34 cellular contexts compared by ENCODE assay signal in genomic region chr12:53776872-53777271, GRCh38. TPM values are rescaled to one million over a fixed set of nuclear protein-coding genes. Genes with fewer than 3 reads are reported as not detected.
"Had no signal": no experiment of that assay in that cellular context is flagged by ENCODE, and none has a peak within 500 bp of the region (broad histone marks: within the 10 kb centered on the region; RNA-seq: fewer than 3 reads in every experiment).

No MANE protein-coding gene starts in this region.

- H3K27ac ChIP-seq: foreskin keratinocyte had no signal

- H3K27ac Mint-ChIP-seq: activated CD4-positive, alpha-beta memory T cell treated with anti-CD3 and anti-CD28 coated beads, Interleukin-2, amount 10 ng/mL, durations not matched to agents 7 days and 5 days; activated CD4-positive, alpha-beta T cell treated with anti-CD3 and anti-CD28 coated beads, Interleukin-2, amount 10 ng/mL, durations not matched to agents 7 days and 5 days; activated naive CD4-positive, alpha-beta T cell treated with anti-CD3 and anti-CD28 coated beads for 36 hours; activated naive CD4-positive, alpha-beta T cell treated with anti-CD3 and anti-CD28 coated beads, Interleukin-2, amount 50 U/mL, for 24 hours; activated naive CD8-positive, alpha-beta T cell treated with anti-CD3 and anti-CD28 coated beads for 36 hours; activated naive CD8-positive, alpha-beta T cell treated with anti-CD3 and anti-CD28 coated beads, Interleukin-2, amount 50 U/mL, for 24 hours; activated T-cell treated with anti-CD3 and anti-CD28 coated beads, Interleukin-2, amount 50 U/mL, for 24 hours; activated T-cell treated with anti-CD3 and anti-CD28 coated beads, Interleukin-2, amount 50 U/mL, for 72 hours; activated T-helper 17 cell treated with anti-CD3 and anti-CD28 coated beads, Interleukin-2, amount 50 U/mL, for 72 hours; brain; effector memory CD8-positive, alpha-beta T cell; WTC11 had no signal

- H3K9me3 Mint-ChIP-seq: activated CD4-positive, alpha-beta memory T cell treated with anti-CD3 and anti-CD28 coated beads, Interleukin-2, amount 10 ng/mL, durations not matched to agents 7 days and 5 days; activated CD4-positive, alpha-beta T cell treated with anti-CD3 and anti-CD28 coated beads, Interleukin-2, amount 10 ng/mL, durations not matched to agents 7 days and 5 days; activated naive CD4-positive, alpha-beta T cell treated with anti-CD3 and anti-CD28 coated beads for 36 hours; activated naive CD4-positive, alpha-beta T cell treated with anti-CD3 and anti-CD28 coated beads, Interleukin-2, amount 50 U/mL, for 24 hours; activated naive CD8-positive, alpha-beta T cell treated with anti-CD3 and anti-CD28 coated beads for 36 hours; activated naive CD8-positive, alpha-beta T cell treated with anti-CD3 and anti-CD28 coated beads, Interleukin-2, amount 50 U/mL, for 24 hours; activated T-cell treated with anti-CD3 and anti-CD28 coated beads, Interleukin-2, amount 50 U/mL, for 24 hours; activated T-cell treated with anti-CD3 and anti-CD28 coated beads, Interleukin-2, amount 50 U/mL, for 72 hours; activated T-helper 17 cell treated with anti-CD3 and anti-CD28 coated beads, Interleukin-2, amount 50 U/mL, for 72 hours; brain; central memory CD8-positive, alpha-beta T cell; effector memory CD8-positive, alpha-beta T cell; WTC11 had no signal

- H3K9me3 ChIP-seq: ascending aorta, esophagus muscularis mucosa, gastrocnemius medialis, heart left ventricle had no signal

- ATAC-seq: activated naive CD8-positive, alpha-beta T cell treated with anti-CD3 and anti-CD28 coated beads, Interleukin-2, amount 50 U/mL, for 24 hours; activated T-cell treated with anti-CD3 and anti-CD28 coated beads, Interleukin-2, amount 50 U/mL, for 72 hours; activated T-helper 17 cell treated with anti-CD3 and anti-CD28 coated beads, Interleukin-2, amount 50 U/mL, for 72 hours; effector memory CD8-positive, alpha-beta T cell; foreskin keratinocyte; gastrocnemius medialis; WTC11 had no signal

- H3K36me3 ChIP-seq: ascending aorta, esophagus muscularis mucosa, gastrocnemius medialis, heart left ventricle had no signal

- H3K27me3 ChIP-seq: ascending aorta, foreskin keratinocyte had no signal

- H3K36me3 Mint-ChIP-seq: activated naive CD4-positive, alpha-beta T cell treated with anti-CD3 and anti-CD28 coated beads, Interleukin-2, amount 50 U/mL, for 24 hours; activated naive CD8-positive, alpha-beta T cell treated with anti-CD3 and anti-CD28 coated beads for 36 hours; brain; WTC11 had no signal

- H3K4me3 ChIP-seq: ascending aorta, esophagus muscularis mucosa, gastrocnemius medialis, heart left ventricle had no signal

- DNase-seq: activated CD4-positive, alpha-beta memory T cell treated with anti-CD3 and anti-CD28 coated beads, Interleukin-2, amount 10 ng/mL, durations not matched to agents 7 days and 5 days; activated CD4-positive, alpha-beta T cell treated with anti-CD3 and anti-CD28 coated beads for 1 hour; activated CD4-positive, alpha-beta T cell treated with anti-CD3 and anti-CD28 coated beads for 4 hours; activated CD4-positive, alpha-beta T cell treated with anti-CD3 and anti-CD28 coated beads, Interleukin-2, amount 10 ng/mL, durations not matched to agents 7 days and 5 days; activated CD4-positive, alpha-beta T cell treated with anti-CD3 and anti-CD28 coated beads, Interleukin-2, amount 50 U/mL, for 4 hours; activated CD8-positive, alpha-beta memory T cell treated with anti-CD3 and anti-CD28 coated beads, Interleukin-2, amount 50 U/mL, for 48 hours; activated effector memory CD4-positive, alpha-beta T cell treated with Interleukin-2 at 50 U/mL for 16 hours; activated gamma-delta T cell treated with Interleukin-2 at 50 U/mL for 16 hours; activated naive CD4-positive, alpha-beta T cell treated with anti-CD3 and anti-CD28 coated beads for 36 hours; activated naive CD8-positive, alpha-beta T cell treated with anti-CD3 and anti-CD28 coated beads for 36 hours; activated naive CD8-positive, alpha-beta T cell treated with anti-CD3 and anti-CD28 coated beads, Interleukin-2, amount 50 U/mL, for 24 hours; activated T-cell treated with anti-CD3 and anti-CD28 coated beads for 4 hours; activated T-cell treated with anti-CD3 and anti-CD28 coated beads, Interleukin-2, amount 50 U/mL, for 24 hours; activated T-cell treated with anti-CD3 and anti-CD28 coated beads, Interleukin-2, amount 50 U/mL, for 72 hours; cortex of kidney; dermis blood vessel endothelial cell; effector CD4-positive, alpha-beta T cell; effector memory CD8-positive, alpha-beta T cell; erythroblast; foreskin keratinocyte; gastrocnemius medialis; glutamatergic neuron; heart left ventricle; T-helper 2 cell had no signal

- H3K4me1 Mint-ChIP-seq: activated CD4-positive, alpha-beta memory T cell treated with anti-CD3 and anti-CD28 coated beads, Interleukin-2, amount 10 ng/mL, durations not matched to agents 7 days and 5 days; activated CD4-positive, alpha-beta T cell treated with anti-CD3 and anti-CD28 coated beads, Interleukin-2, amount 10 ng/mL, durations not matched to agents 7 days and 5 days; activated naive CD4-positive, alpha-beta T cell treated with anti-CD3 and anti-CD28 coated beads, Interleukin-2, amount 50 U/mL, for 24 hours; activated naive CD8-positive, alpha-beta T cell treated with anti-CD3 and anti-CD28 coated beads for 36 hours; activated naive CD8-positive, alpha-beta T cell treated with anti-CD3 and anti-CD28 coated beads, Interleukin-2, amount 50 U/mL, for 24 hours; activated T-helper 17 cell treated with anti-CD3 and anti-CD28 coated beads, Interleukin-2, amount 50 U/mL, for 72 hours; central memory CD8-positive, alpha-beta T cell had no signal

- H3K4me3 Mint-ChIP-seq: activated CD4-positive, alpha-beta memory T cell treated with anti-CD3 and anti-CD28 coated beads, Interleukin-2, amount 10 ng/mL, durations not matched to agents 7 days and 5 days; activated CD4-positive, alpha-beta T cell treated with anti-CD3 and anti-CD28 coated beads, Interleukin-2, amount 10 ng/mL, durations not matched to agents 7 days and 5 days; activated naive CD4-positive, alpha-beta T cell treated with anti-CD3 and anti-CD28 coated beads for 36 hours; activated naive CD4-positive, alpha-beta T cell treated with anti-CD3 and anti-CD28 coated beads, Interleukin-2, amount 50 U/mL, for 24 hours; activated naive CD8-positive, alpha-beta T cell treated with anti-CD3 and anti-CD28 coated beads for 36 hours; activated naive CD8-positive, alpha-beta T cell treated with anti-CD3 and anti-CD28 coated beads, Interleukin-2, amount 50 U/mL, for 24 hours; activated T-cell treated with anti-CD3 and anti-CD28 coated beads, Interleukin-2, amount 50 U/mL, for 24 hours; activated T-cell treated with anti-CD3 and anti-CD28 coated beads, Interleukin-2, amount 50 U/mL, for 72 hours; activated T-helper 17 cell treated with anti-CD3 and anti-CD28 coated beads, Interleukin-2, amount 50 U/mL, for 72 hours; brain; central memory CD8-positive, alpha-beta T cell; effector memory CD8-positive, alpha-beta T cell; WTC11 had no signal

- H3K4me1 ChIP-seq: ascending aorta, foreskin keratinocyte had no signal

RNA-seq across cellular contexts. Expression of gene CISTR, which starts 25.1 kb away (rescaled TPM):
- total RNA-seq: activated CD4-positive, alpha-beta memory T cell treated with anti-CD3 and anti-CD28 coated beads, Interleukin-2, amount 10 ng/mL, durations not matched to agents 7 days and 5 days; activated CD4-positive, alpha-beta T cell treated with anti-CD3 and anti-CD28 coated beads, Interleukin-2, amount 10 ng/mL, durations not matched to agents 7 days and 5 days; activated naive CD4-positive, alpha-beta T cell treated with anti-CD3 and anti-CD28 coated beads for 36 hours; activated naive CD8-positive, alpha-beta T cell treated with anti-CD3 and anti-CD28 coated beads for 36 hours; activated T-cell treated with anti-CD3 and anti-CD28 coated beads, Interleukin-2, amount 50 U/mL, for 72 hours; activated T-helper 17 cell treated with anti-CD3 and anti-CD28 coated beads, Interleukin-2, amount 50 U/mL, for 72 hours; ascending aorta; bronchial epithelial cell; cerebellum; dermis blood vessel endothelial cell; esophagus muscularis mucosa; foreskin keratinocyte; gastrocnemius medialis; T-helper 1 cell treated with Interleukin-12 subunit alpha and Interleukin-12 subunit beta and Interleukin-4 antibody, amounts not matched to agents 30 ng/mL and 1 ng/mL, for 36 hours had no signal
- polyA plus RNA-seq: foreskin keratinocyte had no signal
